13 cellular contexts compared by ENCODE assay signal in genomic region chr11:74730601-74731260, GRCh38. TPM values are rescaled to one million over a fixed set of nuclear protein-coding genes. Genes with fewer than 3 reads are reported as not detected.
DNase-seq lines count a peak whose midpoint lies in the region; ATAC-seq, FAIRE-seq and TF ChIP-seq lines count a peak whose summit lies in the region.
"Had no signal": no experiment of that assay in that cellular context is flagged by ENCODE, and none has a peak within 500 bp of the region (broad histone marks: within the 10 kb centered on the region; RNA-seq: fewer than 3 reads in every experiment).

No MANE protein-coding gene starts in this region.

- no peak overlapping the region for H3K23ac ChIP-seq in neuronal stem cell (ENCODE audit: low read depth, low read length, poor library complexity)

- no peaks in the 10 kb centered on the region for H3K79me1 ChIP-seq in neuronal stem cell (ENCODE audit: low read depth, low read length)

- WGBS in A549 (ENCODE audit: missing lambda C conversion rate) = 36% methylated on average over 36 of the region's 39 CpGs
- WGBS in neuronal stem cell (ENCODE audit: extremely low coverage in 2 of 2, insufficient read length in 2 of 2, insufficient replicate concordance in 1 of 2), 2 donors = no CpG with 5 or more reads among the region's 39 CpGs

- H2BK120ac ChIP-seq in neuronal stem cell (ENCODE audit: low read depth, low read length) = no peak overlapping the region

- dilution Hi-C loops in endothelial cell of umbilical vein (cut with MboI; ENCODE audit: extremely low pct_ligation_motif_present, low sequenced_read_pairs) = no loop called here

- H3K14ac ChIP-seq in neuronal stem cell (ENCODE audit: low read length) = no peak overlapping the region

- no peak overlapping the region for H2BK15ac ChIP-seq in neuronal stem cell (ENCODE audit: low read length)

- no peaks in the 10 kb centered on the region for H3K9me1 ChIP-seq in endothelial cell of umbilical vein (replicated peaks; ENCODE audit: control insufficient read depth, extremely low read depth, insufficient read depth, low read length)

- DNase-seq in A549 (ENCODE audit: low read depth in 1 of 2, low spot score in 1 of 2) (no peak), endothelial cell of umbilical vein (ENCODE audit: low read depth, low spot score) (no peak), neuronal stem cell (ENCODE audit: low spot score) (no peak), kidney tubule cell (ENCODE audit: low spot score) (no peak)
- DNase-seq in activated naive CD4-positive, alpha-beta T cell (lab: John Stamatoyannopoulos, UW) = no peak
- DNase-seq: activated T-cell treated with anti-CD3 and anti-CD28 coated beads for 4 hours, HCEC 1CT had no signal

- H3K18ac ChIP-seq in neuronal stem cell (ENCODE audit: low read length) = peak overlapping the region; percentile 71

- H3K4me1 ChIP-seq in A549 = peaks cover 24% of the 10 kb centered on the region
- 0 out of 2 replicates have a peak, but pooled peaks cover 10% of the 10 kb centered on the region for H3K4me1 ChIP-seq in HUES6 (ENCODE audit: control insufficient read depth, insufficient read depth, low read length)
- no peaks in the 10 kb centered on the region for H3K4me1 ChIP-seq in endothelial cell of umbilical vein (ENCODE audit: control insufficient read depth, extremely low read depth, insufficient read depth, low read length)
- H3K4me1 ChIP-seq in neuronal stem cell (ENCODE audit: control insufficient read depth in 2 of 2, insufficient read depth in 1 of 2, low read depth in 1 of 2, low read length in 2 of 2) = peaks cover 0 to 6% of the 10 kb centered on the region in 2 donors

- no peak overlapping the region for H4K8ac ChIP-seq in neuronal stem cell (ENCODE audit: low read depth, low read length)

- H3K4me2 ChIP-seq in A549 (peak overlapping the region; percentile 91), endothelial cell of umbilical vein (ENCODE audit: insufficient read depth, low read length) (no peak overlapping the region), neuronal stem cell (ENCODE audit: insufficient read depth, low read length, poor library complexity, severe bottlenecking) (peak overlapping the region; percentile 90)

- H2BK5ac ChIP-seq in neuronal stem cell (ENCODE audit: low read length) = peak overlapping the region; percentile 31

- ATAC-seq in A549 (0 out of 6 replicates have a peak, but pooled peaks of 1 of the 2 experiments have one; percentile 12), HG03097 (IDR thresholded peaks at IDR 0.05; ENCODE audit: low FRiP score, unreplicated experiment) (no peak), HG03280 (IDR thresholded peaks at IDR 0.05; ENCODE audit: unreplicated experiment) (no peak)

- H3K9me3 ChIP-seq in A549 (no peaks in the 10 kb centered on the region), HUES6 (ENCODE audit: control insufficient read depth, insufficient read depth, low read depth, low read length) (no peaks in the 10 kb centered on the region), endothelial cell of umbilical vein (replicated peaks; ENCODE audit: control insufficient read depth, insufficient read depth, low read length) (no peaks in the 10 kb centered on the region), neuronal stem cell (replicated peaks in 1 of 2; ENCODE audit: control insufficient read depth in 2 of 2, insufficient read depth in 1 of 2, low read depth in 1 of 2, low read length in 2 of 2) (peaks cover 0 to 7% of the 10 kb centered on the region in 2 donors)

- intact Hi-C loops in endothelial cell of umbilical vein (cut with micrococcal nuclease) = loop anchor here (10.0 kb wide), 1 partner anchor 276 kb away; no protein-coding TSS in a partner anchor

- CTCF ChIA-PET in A549 (lab: Yijun Ruan, JAX) (interaction anchor here (8.3 to 8.5 kb wide), 2 partner anchors 9 to 93 kb away, joined by 98 to 122 read pairs; no protein-coding TSS in a partner anchor), endothelial cell of umbilical vein (lab: Charles Lee) (interaction anchor here (7.1 kb wide), 1 partner anchor 9 kb away, joined by 91 read pairs; no protein-coding TSS in a partner anchor)

- TF ChIP-seq CTCF in A549 (IDR thresholded peaks at IDR 0.05) (no peak), endothelial cell of umbilical vein (IDR thresholded peaks at IDR 0.05; ENCODE audit: extremely low read depth in 1 of 2, insufficient read depth in 1 of 2, low read depth in 1 of 2, low read length in 2 of 2) (no peak)

- no peak for TF ChIP-seq POLR2A in A549 (IDR thresholded peaks at IDR 0.05; ENCODE audit: low read length)
- TF ChIP-seq POLR2A in endothelial cell of umbilical vein (IDR thresholded peaks at IDR 0.05; ENCODE audit: low read depth, low read length) = no peak

- peaks cover 91% of the 10 kb centered on the region for H3K27me3 ChIP-seq in HUES6 (ENCODE audit: control insufficient read depth, insufficient read depth, low read length)
- H3K27me3 ChIP-seq in endothelial cell of umbilical vein (ENCODE audit: control insufficient read depth in 2 of 2, insufficient read depth in 2 of 2, low read length in 2 of 2) = peaks cover 68 to 75% of the 10 kb centered on the region in 2 experiments
- H3K27me3 ChIP-seq in neuronal stem cell (ENCODE audit: control insufficient read depth in 3 of 3, insufficient read depth in 3 of 3, low read depth in 1 of 3, low read length in 3 of 3) = peaks cover 11 to 89% (median 43%) of the 10 kb centered on the region in 3 experiments

- POLR2A ChIA-PET in A549 (lab: Yijun Ruan, JAX) (no interaction called here), endothelial cell of umbilical vein (lab: Charles Lee) (no interaction called here)

- H3K79me2 ChIP-seq in endothelial cell of umbilical vein (ENCODE audit: control insufficient read depth, insufficient read depth, low read length) = no peaks in the 10 kb centered on the region

- H2AFZ ChIP-seq in endothelial cell of umbilical vein (ENCODE audit: low read depth, low read length) (no peak overlapping the region), neuronal stem cell (ENCODE audit: low read length) (peak overlapping the region; percentile 89)

- no peak for FAIRE-seq in A549 (lab: Jason Lieb, UNC)
- FAIRE-seq in endothelial cell of umbilical vein (lab: Jason Lieb, UNC) = no peak
- FAIRE-seq: TTC549 had no signal

- H3K4ac ChIP-seq in neuronal stem cell (ENCODE audit: low read length) = no peak overlapping the region

- peak overlapping the region; percentile 48 for H3K4me3 ChIP-seq in A549
- peak overlapping the region; percentile 59 for H3K4me3 ChIP-seq in HUES6 (ENCODE audit: low read depth, low read length)
- H3K4me3 ChIP-seq in endothelial cell of umbilical vein (replicated peaks in 1 of 3; ENCODE audit: insufficient read depth in 1 of 3, low read depth in 1 of 3, low read length in 3 of 3) = no peak overlapping the region
- peak overlapping the region; percentile 38 to 76 for H3K4me3 ChIP-seq in neuronal stem cell (ENCODE audit: low read length in 2 of 2)

- H3K27ac ChIP-seq in A549 (peak overlapping the region; percentile 54 to 83; a peak in 4 of 6 replicates), HUES6 (ENCODE audit: low read depth, low read length) (no peak overlapping the region), endothelial cell of umbilical vein (ENCODE audit: insufficient read depth, low read depth, low read length) (no peak overlapping the region), neuronal stem cell (replicated peaks; ENCODE audit: low read length) (no peak overlapping the region)
- H3K27ac ChIP-seq: RWPE1 had no signal

- no peak for TF ChIP-seq EP300 in A549 (IDR thresholded peaks at IDR 0.05)

- H4K20me1 ChIP-seq in endothelial cell of umbilical vein (replicated peaks; ENCODE audit: control insufficient read depth, extremely low read depth, insufficient read depth, low read length) = no peaks in the 10 kb centered on the region

- TF ChIP-seq RAD21 in A549 (conservative IDR thresholded peaks at IDR 0.05 in 1 of 2, IDR thresholded peaks at IDR 0.05 in 1 of 2) = no peak

- peak overlapping the region; percentile 21 for H2AK5ac ChIP-seq in neuronal stem cell (ENCODE audit: low read depth, low read length)

- BruUV-seq in endothelial cell of umbilical vein (replicated peaks; lab: Mats Ljungman, UMichigan) = no TSS peak

- H2BK12ac ChIP-seq in neuronal stem cell (ENCODE audit: low read length) = no peak overlapping the region

- no peaks in the 10 kb centered on the region for H3K36me3 ChIP-seq in HUES6 (ENCODE audit: control insufficient read depth, insufficient read depth, low read length)
- H3K36me3 ChIP-seq in endothelial cell of umbilical vein (ENCODE audit: control insufficient read depth in 2 of 2, extremely low read depth in 1 of 2, insufficient read depth in 2 of 2, low read length in 2 of 2) = no peaks in the 10 kb centered on the region
- no peaks in the 10 kb centered on the region for H3K36me3 ChIP-seq in neuronal stem cell (replicated peaks in 1 of 2; ENCODE audit: control insufficient read depth in 2 of 2, insufficient read depth in 2 of 2, low read length in 2 of 2)

- no peak overlapping the region for H4K91ac ChIP-seq in neuronal stem cell (ENCODE audit: low read depth, low read length, poor library complexity)

- no peak overlapping the region for H3K9ac ChIP-seq in HUES6 (ENCODE audit: low read length)
- no peak overlapping the region for H3K9ac ChIP-seq in endothelial cell of umbilical vein (replicated peaks; ENCODE audit: extremely low read depth, insufficient read depth, low read length)
- H3K9ac ChIP-seq in neuronal stem cell (ENCODE audit: low read depth, low read length, poor library complexity) = peak overlapping the region; percentile 56

RNA-seq across cellular contexts. Expression of gene CHRDL2, which starts 0.5 kb away (rescaled TPM):
- polyA plus RNA-seq in A549 (2011; rRNA removed) (1.8 and 2.3 TPM in 2 replicates), A549 (2017; fragmentation: RNase III; extraction: RNeasy Plus Mini Kit Qiagen cat#74134 plus additional on column Dnase treatment) (2.6 to 5.8 TPM (median 5.4 TPM) in 3 replicates), endothelial cell of umbilical vein (not detected in 2 replicates)
- polyA plus RNA-seq in A549 (2012; cell fraction: cytosol; rRNA removed) = 4.9 and 6.3 TPM in 2 replicates
- polyA plus RNA-seq in A549 (2012; cell fraction: nucleus; rRNA removed) = 5.5 and 5.8 TPM in 2 replicates
- polyA minus RNA-seq in A549 (2011; rRNA and poly(A)+ RNA removed) = 1.7 and 3.4 TPM in 2 replicates
- total RNA-seq in endothelial cell of umbilical vein = not detected in 2 replicates
- not detected in 2 replicates for polyA plus RNA-seq in endothelial cell of umbilical vein (2011; cell fraction: cytosol; rRNA removed)
- polyA plus RNA-seq in endothelial cell of umbilical vein (2011; cell fraction: nucleus; rRNA removed) = not detected in 2 replicates
- polyA plus RNA-seq in endothelial cell of umbilical vein (2012) = not detected in 2 replicates
- not detected in 2 replicates for polyA minus RNA-seq in endothelial cell of umbilical vein
- not detected for polyA minus RNA-seq in endothelial cell of umbilical vein (2011; cell fraction: cytosol; rRNA and poly(A)+ RNA removed)
- polyA minus RNA-seq in endothelial cell of umbilical vein (2011; cell fraction: nucleus; rRNA and poly(A)+ RNA removed) = not detected in 2 replicates
- polyA plus RNA-seq in neuronal stem cell (2013, experiment 1 of 2) = 0.81 TPM
- polyA plus RNA-seq in neuronal stem cell (2013, experiment 2 of 2) = 0.80 TPM
- polyA plus RNA-seq: CD14-positive monocyte had no signal

RNA-seq across cellular contexts. Expression of gene RNF169, which starts 17.9 kb away (rescaled TPM):
- polyA plus RNA-seq in A549 (2011; rRNA removed) (10.7 and 11.1 TPM in 2 replicates), A549 (2017; fragmentation: RNase III; extraction: RNeasy Plus Mini Kit Qiagen cat#74134 plus additional on column Dnase treatment) (5.8 to 6.3 TPM (median 6.2 TPM) in 3 replicates), endothelial cell of umbilical vein (5.2 and 5.8 TPM in 2 replicates)
- 1.2 and 1.4 TPM in 2 replicates for polyA plus RNA-seq in A549 (2012; cell fraction: cytosol; rRNA removed)
- 1.2 and 1.7 TPM in 2 replicates for polyA plus RNA-seq in A549 (2012; cell fraction: nucleus; rRNA removed)
- polyA minus RNA-seq in A549 (2011; rRNA and poly(A)+ RNA removed) = 25.6 and 28.7 TPM in 2 replicates
- 17.3 and 21.3 TPM in 2 replicates for total RNA-seq in endothelial cell of umbilical vein
- 4.8 and 5.4 TPM in 2 replicates for polyA plus RNA-seq in endothelial cell of umbilical vein (2011; cell fraction: cytosol; rRNA removed)
- polyA plus RNA-seq in endothelial cell of umbilical vein (2011; cell fraction: nucleus; rRNA removed) = 14.5 and 16.5 TPM in 2 replicates
- 10.6 and 10.9 TPM in 2 replicates for polyA plus RNA-seq in endothelial cell of umbilical vein (2012)
- polyA minus RNA-seq in endothelial cell of umbilical vein = 33.8 and 33.9 TPM in 2 replicates
- 19.3 TPM for polyA minus RNA-seq in endothelial cell of umbilical vein (2011; cell fraction: cytosol; rRNA and poly(A)+ RNA removed)
- 36.8 and 49.7 TPM in 2 replicates for polyA minus RNA-seq in endothelial cell of umbilical vein (2011; cell fraction: nucleus; rRNA and poly(A)+ RNA removed)
- polyA plus RNA-seq in neuronal stem cell (2013, experiment 1 of 2) = 9.8 TPM
- 10.2 TPM for polyA plus RNA-seq in neuronal stem cell (2013, experiment 2 of 2)

Comparison
In these comparisons a context has a peak if more than half of its experiments do, and no peak if none do; other contexts are left out.
1. H3K27ac ChIP-seq: peak in A549 (2 of 2); none in HUES6 (single experiment), endothelial cell of umbilical vein (single experiment) and neuronal stem cell (single experiment).
2. H3K4me3 ChIP-seq: peak in A549 (single experiment), HUES6 (single experiment) and neuronal stem cell (2 of 2); none in endothelial cell of umbilical vein (0 of 3).